Comparison of ENCODE assay signal across 17 cellular contexts in the genomic region with DNA sequence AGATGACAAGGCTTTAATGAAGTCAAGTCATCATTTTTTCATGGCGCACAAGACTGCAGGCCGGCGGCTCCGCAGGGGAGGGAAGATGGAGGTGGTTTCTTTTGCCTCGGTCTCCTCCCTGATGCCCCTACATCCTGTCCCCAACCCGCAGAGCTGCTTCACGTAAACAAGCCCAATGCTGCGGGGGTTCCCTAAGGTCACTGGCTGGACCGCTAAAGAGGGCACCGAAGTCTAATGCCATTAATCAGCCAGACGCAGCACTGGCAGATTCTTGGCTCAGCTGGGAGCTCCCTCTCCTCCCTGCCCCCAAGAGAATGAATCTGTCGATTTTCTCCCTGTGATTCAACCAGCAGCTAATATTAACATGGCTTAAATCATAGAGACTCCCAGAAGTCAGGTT.
A peak's percentile ranks its signal among the peaks of the same experiment; 100 is the strongest.
DNase-seq lines count a peak whose midpoint lies in the region; ATAC-seq, FAIRE-seq and TF ChIP-seq lines count a peak whose summit lies in the region.
"Had no signal": no experiment of that assay in that cellular context is flagged by ENCODE, and none has a peak within 500 bp of the region (broad histone marks: within the 10 kb centered on the region; RNA-seq: fewer than 3 reads in every experiment).

No MANE protein-coding gene starts in this region.

- no peak overlapping the region for H3K4me3 ChIP-seq in K562

- peaks cover 39% of the 10 kb centered on the region for H3K27me3 Mint-ChIP-seq in nephron progenitor cell (ENCODE audit: low read depth, poor library complexity)

- H3K27me3 ChIP-seq in K562 (ENCODE audit: control insufficient read depth in 2 of 2, insufficient read depth in 2 of 2, low read length in 2 of 2): peaks cover 0 to 7% of the 10 kb centered on the region in 2 experiments; a peak in 1 of 5 replicates

- peaks cover 8% of the 10 kb centered on the region for H3K4me1 Mint-ChIP-seq in nephron progenitor cell

- no peaks in the 10 kb centered on the region for H3K36me3 Mint-ChIP-seq in nephron progenitor cell (ENCODE audit: low read depth)

- POLR2A ChIA-PET in K562 (lab: Yijun Ruan, JAX): no interaction called here

- no peak overlapping the region for H3K4me2 ChIP-seq in K562 (ENCODE audit: insufficient read depth, low read length)

- no peak overlapping the region for H3K27ac ChIP-seq in K562 (ENCODE audit: extremely low read depth, low read depth, low read length)
- H3K27ac ChIP-seq: C4-2B had no signal

- H4K20me1 ChIP-seq in K562 (replicated peaks; ENCODE audit: control insufficient read depth, insufficient read depth, low read length): no peaks in the 10 kb centered on the region

- H3K9me3 ChIP-seq in K562 (replicated peaks; ENCODE audit: control insufficient read depth, insufficient read depth, low read depth, low read length): no peaks in the 10 kb centered on the region

- H2AFZ ChIP-seq in K562 (ENCODE audit: low read depth, low read length): no peak overlapping the region

- TF ChIP-seq EP300 in K562 (IDR thresholded peaks at IDR 0.05; ENCODE audit: low read length): no peak

- no peak overlapping the region for H3K4me3 Mint-ChIP-seq in nephron progenitor cell

- H3K9ac ChIP-seq in K562 (ENCODE audit: insufficient read depth in 1 of 2, low read depth in 2 of 2, low read length in 2 of 2): no peak overlapping the region

- H3K79me2 ChIP-seq in K562 (ENCODE audit: control insufficient read depth, insufficient read depth, low read length): no peaks in the 10 kb centered on the region

- H3K27ac Mint-ChIP-seq in nephron progenitor cell: no peak overlapping the region

- in situ Hi-C loops in K562 (cut with MboI): no loop called here

- no TSS peak for BruUV-seq in K562 (replicated peaks; lab: Mats Ljungman, UMichigan)

- ATAC-seq in K562: no peak

- no peaks in the 10 kb centered on the region for H3K9me1 ChIP-seq in K562 (ENCODE audit: control insufficient read depth, insufficient read depth, low read length)

- no peak for TF ChIP-seq CTCF in K562 (IDR thresholded peaks at IDR 0.05 in 2 of 3, conservative IDR thresholded peaks at IDR 0.05 in 1 of 3; ENCODE audit: insufficient read depth in 2 of 3, low read depth in 1 of 3, low read length in 3 of 3)
- no peak for TF ChIP-seq CTCF in nephron progenitor cell (IDR thresholded peaks at IDR 0.05)

- peak; percentile 9 for DNase-seq in Daoy (ENCODE audit: low read depth)
- peak; percentile 79 for DNase-seq in NCI-H2227 treated with DMSO at 0.1 percent for 48 hours (lab: John Stamatoyannopoulos, UW)
- DNase-seq in K562 (ENCODE audit: extremely low read depth in 1 of 4, low spot score in 3 of 4): no peak
- peak; percentile 18 for DNase-seq in nephron progenitor cell
- DNase-seq in NCI-H1105 treated with DMSO at 0.1 percent for 48 hours (lab: John Stamatoyannopoulos, UW): no peak
- DNase-seq in NCI-H69 (lab: John Stamatoyannopoulos, UW): no peak
- no peak for DNase-seq in NCI-H446 treated with DMSO at 0.1 percent for 48 hours (lab: John Stamatoyannopoulos, UW)
- DNase-seq: IMR-90, MV-4-11, NCI-H187 treated with DMSO at 0.1 percent for 48 hours, NCI-H2107, NCI-H524, RPMI8226, SHP77 had no signal

- intact Hi-C loops in K562 (cut with micrococcal nuclease): no loop called here

- no peaks in the 10 kb centered on the region for H3K4me1 ChIP-seq in K562 (replicated peaks in 1 of 2; ENCODE audit: control insufficient read depth in 2 of 2, insufficient read depth in 2 of 2, low read length in 2 of 2)

- no peak for TF ChIP-seq RAD21 in K562 (CRISPR knock-in tag; conservative IDR thresholded peaks at IDR 0.05 in 1 of 2, IDR thresholded peaks at IDR 0.05 in 1 of 2)

- peaks cover under 1% of the 10 kb centered on the region for H3K9me3 Mint-ChIP-seq in nephron progenitor cell

- no peaks in the 10 kb centered on the region for H3K36me3 ChIP-seq in K562 (ENCODE audit: control insufficient read depth, insufficient read depth, low read length)

- 3% methylated on average over 12 of the region's 12 CpGs for WGBS in K562 (ENCODE audit: insufficient coverage, low coverage, missing lambda C conversion rate)

- FAIRE-seq in K562 (lab: Jason Lieb, UNC): no peak
- FAIRE-seq: A204.1, H54 had no signal

- no peak for TF ChIP-seq POLR2A in K562 (conservative IDR thresholded peaks at IDR 0.05)

- CTCF ChIA-PET in K562 (lab: Yijun Ruan, JAX; ENCODE audit: low intra/inter-chr PET ratio): no interaction called here

TF ChIP-seq in K562, 482 proteins besides CTCF, POLR2A, EP300 and RAD21:
- TF ChIP-seq ZNF316 (IDR thresholded peaks at IDR 0.05) (peak; percentile 29; the same call in 1 of the 2 replicates), SUPT5H (IDR thresholded peaks at IDR 0.05) (no peak)

Comparison
In these comparisons a context has a peak if more than half of its experiments do, and no peak if none do; other contexts are left out.
1. DNase-seq: peak in Daoy (single experiment), NCI-H2227 treated with DMSO at 0.1 percent for 48 hours (single experiment) and nephron progenitor cell (single experiment); none in K562 (0 of 4), NCI-H1105 treated with DMSO at 0.1 percent for 48 hours (single experiment), NCI-H69 (single experiment) and NCI-H446 treated with DMSO at 0.1 percent for 48 hours (single experiment).